8 cellular contexts compared by ENCODE assay signal in genomic region chr15:70892002-70892911, GRCh38. TPM values are rescaled to one million over a fixed set of nuclear protein-coding genes. Genes with fewer than 3 reads are reported as not detected.
DNase-seq lines count a peak whose midpoint lies in the region; ATAC-seq, FAIRE-seq and TF ChIP-seq lines count a peak whose summit lies in the region.

A gene with protein sequence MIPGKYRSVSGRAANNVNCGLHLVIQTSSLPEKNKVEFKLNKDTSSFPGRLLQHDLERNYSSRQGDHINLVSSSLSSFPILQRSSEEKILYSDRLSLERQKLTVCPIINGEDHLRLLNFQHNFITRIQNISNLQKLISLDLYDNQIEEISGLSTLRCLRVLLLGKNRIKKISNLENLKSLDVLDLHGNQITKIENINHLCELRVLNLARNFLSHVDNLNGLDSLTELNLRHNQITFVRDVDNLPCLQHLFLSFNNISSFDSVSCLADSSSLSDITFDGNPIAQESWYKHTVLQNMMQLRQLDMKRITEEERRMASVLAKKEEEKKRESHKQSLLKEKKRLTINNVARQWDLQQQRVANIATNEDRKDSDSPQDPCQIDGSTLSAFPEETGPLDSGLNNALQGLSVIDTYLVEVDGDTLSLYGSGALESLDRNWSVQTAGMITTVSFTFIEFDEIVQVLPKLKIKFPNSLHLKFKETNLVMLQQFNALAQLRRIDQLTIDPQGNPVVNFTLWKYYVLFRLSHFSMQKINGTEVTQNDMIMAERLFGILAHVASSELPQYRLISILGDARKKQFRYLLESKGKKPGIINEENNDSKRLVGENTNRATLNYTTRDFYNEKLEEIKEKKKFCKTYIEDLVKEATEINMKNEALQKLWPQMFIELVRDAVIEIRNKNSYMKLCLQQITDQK (plus strand): TSS chr15:70892826. CDS start chr15:70892895, 69 bp downstream.
Gene THAP10, minus strand, starts transcription at chr15:70892433. Its CDS starts 161 bp downstream, at chr15:70892272.

- H2AK5ac ChIP-seq in trophoblast cell (ENCODE audit: low read length), result no peak within 1 kb of the TSS

- H3K4me3 ChIP-seq in KMS-11 (IDR thresholded peaks at IDR 0.05; ENCODE audit: insufficient read depth, low read depth, low read length), result peak within 1 kb of the TSS; percentile 52
- H3K4me3 ChIP-seq in astrocyte of the spinal cord (ENCODE audit: low read depth, low read length), result peak within 1 kb of the TSS; percentile 60
- peak within 1 kb of the TSS; percentile 85 for H3K4me3 ChIP-seq in right cardiac atrium (ENCODE audit: low read length)
- peak within 1 kb of the TSS; percentile 87 for H3K4me3 ChIP-seq in trophoblast cell (ENCODE audit: low read depth, low read length)

- no peak within 1 kb of the TSS for H2BK5ac ChIP-seq in trophoblast cell (ENCODE audit: low read depth, low read length, poor library complexity)

- no peaks in the 10 kb centered on the region for H4K20me1 ChIP-seq in KMS-11 (ENCODE audit: insufficient read depth)

- H2AFZ ChIP-seq in KMS-11 (ENCODE audit: low read depth) (peak within 1 kb of the TSS; percentile 83), trophoblast cell (ENCODE audit: insufficient read depth, low read length, poor library complexity) (peak within 1 kb of the TSS; percentile 81)

- intact Hi-C loops in right cardiac atrium (cut with DNase I), result loop anchor here in 2 of 4 donors (10.0 kb wide), 1 partner anchor 213 kb away; no protein-coding TSS in a partner anchor

- no peaks in the 10 kb centered on the region for H3K36me3 ChIP-seq in KMS-11 (ENCODE audit: insufficient read depth)
- no peaks in the 10 kb centered on the region for H3K36me3 ChIP-seq in trophoblast cell (ENCODE audit: control insufficient read depth in 1 of 2, insufficient read depth in 2 of 2, low read length in 2 of 2)

- H3K4me2 ChIP-seq in KMS-11 (peak within 1 kb of the TSS; percentile 53), trophoblast cell (ENCODE audit: low read length) (peak within 1 kb of the TSS; percentile 94)

- ATAC-seq in GM21825 (IDR thresholded peaks at IDR 0.05; ENCODE audit: unreplicated experiment) (peak; percentile 71), right cardiac atrium (peak; percentile 99)

- peaks cover 5% of the 10 kb centered on the region; the same call in 1 of the 2 replicates for H3K79me2 ChIP-seq in KMS-11 (ENCODE audit: insufficient read depth, low read depth)
- H3K79me2 ChIP-seq in trophoblast cell (ENCODE audit: control insufficient read depth, insufficient read depth, low read length, poor library complexity), result no peaks in the 10 kb centered on the region

- no peak within 1 kb of the TSS for H2BK120ac ChIP-seq in trophoblast cell (ENCODE audit: insufficient read depth, low read length, poor library complexity)

- peak; percentile 79 for FAIRE-seq in RCC 7860 (lab: Jason Lieb, UNC)

- H3K9me3 ChIP-seq in right cardiac atrium (ENCODE audit: control insufficient read depth, low read length) (no peaks in the 10 kb centered on the region), trophoblast cell (ENCODE audit: insufficient read depth, low read depth, low read length) (no peaks in the 10 kb centered on the region)

- under 1% methylated on average over 61 of the region's 61 CpGs for WGBS in right cardiac atrium
- WGBS in trophoblast cell (ENCODE audit: extremely low coverage, insufficient coverage, insufficient read length), result no CpG with 5 or more reads among the region's 61 CpGs

- H3K27me3 ChIP-seq in KMS-11 (ENCODE audit: insufficient read depth, low read depth) (no peaks in the 10 kb centered on the region), right cardiac atrium (ENCODE audit: control insufficient read depth, insufficient read depth) (no peaks in the 10 kb centered on the region), trophoblast cell (ENCODE audit: insufficient read depth, low read length) (no peaks in the 10 kb centered on the region)

- DNase-seq in ELF-1 (ENCODE audit: low read depth, low spot score) (peak; percentile 96), RCC 7860 (ENCODE audit: low spot score) (peak; percentile 93), astrocyte of the spinal cord (ENCODE audit: low read depth, low spot score) (peak; percentile 96), right cardiac atrium (peak; percentile 90 to 96 (median 93)), trophoblast cell (peak; percentile 63 to 75), AML-193 (lab: John Stamatoyannopoulos, UW) (no peak)

- H3K4me1 ChIP-seq in KMS-11 (ENCODE audit: low read depth, poor library complexity, severe bottlenecking) (peaks cover 40% of the 10 kb centered on the region), right cardiac atrium (ENCODE audit: control insufficient read depth, insufficient read depth, low read length) (no peaks in the 10 kb centered on the region), trophoblast cell (ENCODE audit: control insufficient read depth in 1 of 2, insufficient read depth in 2 of 2, low read length in 2 of 2) (peaks cover 3 to 8% of the 10 kb centered on the region in 2 experiments)

- H3K79me1 ChIP-seq in trophoblast cell (ENCODE audit: low read length), result no peaks in the 10 kb centered on the region

- no peak within 1 kb of the TSS for H2BK12ac ChIP-seq in trophoblast cell (ENCODE audit: low read length)

- peak within 1 kb of the TSS; percentile 25 for H3K14ac ChIP-seq in trophoblast cell (ENCODE audit: low read length)

- H3K27ac ChIP-seq in KMS-11, result peak within 1 kb of the TSS; percentile 33; the same call in 1 of the 2 replicates
- H3K27ac ChIP-seq in right cardiac atrium (ENCODE audit: low read length), result peak within 1 kb of the TSS; percentile 71
- no peak within 1 kb of the TSS for H3K27ac ChIP-seq in trophoblast cell (ENCODE audit: low read depth, low read length)

- H3K18ac ChIP-seq in trophoblast cell (ENCODE audit: low read length), result peak within 1 kb of the TSS; percentile 23

- in situ Hi-C loops in astrocyte of the spinal cord (cut with HindIII; ENCODE audit: low sequenced_read_pairs), result no loop called here

- no peak within 1 kb of the TSS for H3K23ac ChIP-seq in trophoblast cell (ENCODE audit: low read length)

- H4K12ac ChIP-seq in trophoblast cell (ENCODE audit: low read depth, low read length), result peak within 1 kb of the TSS; percentile 41

- no peak within 1 kb of the TSS for H3K4ac ChIP-seq in trophoblast cell (ENCODE audit: low read depth, low read length)

- TF ChIP-seq CTCF in KMS-11 (conservative IDR thresholded peaks at IDR 0.05; ENCODE audit: low read depth, low read length), result no peak
- TF ChIP-seq CTCF in astrocyte of the spinal cord (IDR thresholded peaks at IDR 0.05; ENCODE audit: low read depth, low read length), result no peak

- H3K9ac ChIP-seq in KMS-11 (peak within 1 kb of the TSS; percentile 65), trophoblast cell (ENCODE audit: low read length) (peak within 1 kb of the TSS; percentile 84)

- H4K91ac ChIP-seq in trophoblast cell (ENCODE audit: low read depth, low read length), result no peak within 1 kb of the TSS

- peak within 1 kb of the TSS; percentile 69 for H4K8ac ChIP-seq in trophoblast cell (ENCODE audit: low read depth, low read length)

RNA-seq across cellular contexts. Expression of the first gene that starts in this region (rescaled TPM):
- 10 to 100 TPM; 41.2 to 53.7 (median 49.4) TPM for total RNA-seq in right cardiac atrium
- 44.7 TPM for polyA plus RNA-seq in right cardiac atrium
- polyA plus RNA-seq in trophoblast cell (2013), result 1.2 TPM in 2 replicates

RNA-seq across cellular contexts. Expression of gene THAP10, which starts in this region (rescaled TPM):
- 1 to 10 TPM; 1.8 to 4.9 (median 4.1) TPM for total RNA-seq in right cardiac atrium
- polyA plus RNA-seq in right cardiac atrium, result 3.2 TPM
- polyA plus RNA-seq in trophoblast cell (2013), result 1.4 and 1.7 TPM in 2 replicates

Comparison
In these comparisons a context has a peak if more than half of its experiments do, and no peak if none do; other contexts are left out.
1. DNase-seq: peak in ELF-1 (single experiment), RCC 7860 (single experiment), astrocyte of the spinal cord (single experiment), right cardiac atrium (3 of 3) and trophoblast cell (2 of 2); none in AML-193 (0 of 2).
2. Peak in every context shown above with its lines, with median percentiles within 50 percentile points of each other: H3K4me3 ChIP-seq.